ENCODE assay signal across 13 cellular contexts in the genomic region with DNA sequence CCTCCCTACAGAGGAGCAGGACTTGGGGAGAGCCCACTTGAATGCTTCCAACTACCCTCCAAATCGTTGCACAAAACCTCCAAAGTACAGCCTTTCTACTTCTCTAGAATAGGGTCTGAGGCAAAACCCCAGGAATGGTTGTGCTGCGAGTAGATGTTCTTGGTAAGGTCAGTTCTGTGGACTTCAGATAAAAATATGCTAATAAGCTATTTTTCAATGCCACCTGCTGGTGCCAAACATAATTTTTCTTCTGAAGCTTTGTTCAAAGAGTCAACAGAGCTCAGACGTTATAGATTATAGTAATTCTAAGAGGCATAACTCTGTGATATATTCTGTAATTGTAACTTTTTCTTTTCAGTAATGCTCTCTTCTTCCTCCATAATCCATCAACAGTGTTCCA.
DNase-seq lines count a peak whose midpoint lies in the region; TF ChIP-seq lines count a peak whose summit lies in the region.
"Had no signal": no experiment of that assay in that cellular context is flagged by ENCODE, and none has a peak within 500 bp of the region (broad histone marks: within the 10 kb centered on the region; RNA-seq: fewer than 3 reads in every experiment).

No MANE protein-coding gene starts in this region.

- H3K36me3 ChIP-seq in BE2C (no peaks in the 10 kb centered on the region), sigmoid colon (no peaks in the 10 kb centered on the region)

- no peak for DNase-seq in BE2C
- DNase-seq in LNCaP clone FGC (ENCODE audit: low read depth) = peak; percentile 4
- peak; percentile 20 for DNase-seq in iris pigment epithelial cell (ENCODE audit: low read depth)
- no peak for DNase-seq in stimulated activated CD4-positive, alpha-beta T cell treated with anti-CD3 and anti-CD28 coated beads, Interleukin-15, amount 100 ng/mL, for 24 hours
- no peak for DNase-seq in sigmoid colon
- DNase-seq in NCI-H748 (lab: John Stamatoyannopoulos, UW; ENCODE audit: unreplicated experiment) = no peak
- no peak for DNase-seq in head of caudate nucleus
- DNase-seq: DMS79 treated with DMSO at 0.1 percent for 48 hours; kidney; NCI-H524; stimulated activated CD4-positive, alpha-beta T cell treated with anti-CD3 and anti-CD28 coated beads, Interleukin-2, amount 100 ng/mL, for 24 hours; stimulated activated naive CD8-positive, alpha-beta T cell treated with anti-CD3 and anti-CD28 coated beads, Interleukin-15, amount 100 ng/mL, for 72 hours had no signal

- no peak for TF ChIP-seq POLR2A in sigmoid colon (IDR thresholded peaks at IDR 0.05)

- intact Hi-C loops in sigmoid colon (cut with DNase I) = no loop called here
- intact Hi-C loops in head of caudate nucleus (cut with DNase I) = no loop called here

- H3K9me3 ChIP-seq in BE2C (no peaks in the 10 kb centered on the region; the same call in 1 of the 2 replicates), sigmoid colon (no peaks in the 10 kb centered on the region)

- no peaks in the 10 kb centered on the region for H3K27me3 ChIP-seq in BE2C
- H3K27me3 ChIP-seq in sigmoid colon = no peaks in the 10 kb centered on the region

- no peak overlapping the region for H3K27ac ChIP-seq in sigmoid colon

- TF ChIP-seq EP300 in sigmoid colon (IDR thresholded peaks at IDR 0.05) = no peak

- H3K4me1 ChIP-seq in BE2C (no peaks in the 10 kb centered on the region), sigmoid colon (no peaks in the 10 kb centered on the region)

- TF ChIP-seq CTCF in BE2C (IDR thresholded peaks at IDR 0.05; ENCODE audit: low read depth, low read length) (peak; percentile 24; the same call in 1 of the 2 replicates), LNCaP clone FGC (IDR thresholded peaks at IDR 0.05; ENCODE audit: control insufficient read depth, extremely low read depth, insufficient read depth) (peak; percentile 37), WI38 (IDR thresholded peaks at IDR 0.05; ENCODE audit: low read depth, low read length) (peak; percentile 7; the same call in 1 of the 2 replicates), sigmoid colon (IDR thresholded peaks at IDR 0.05) (no peak)

- H3K4me3 ChIP-seq in BE2C (ENCODE audit: low read depth, low read length) (no peak overlapping the region), LNCaP clone FGC (ENCODE audit: low read depth, low read length) (no peak overlapping the region), WI38 (ENCODE audit: low read depth, low read length) (no peak overlapping the region), sigmoid colon (no peak overlapping the region)

- WGBS in sigmoid colon, 2 donors = 31 to 63% methylated on average over 3 of the region's 3 CpGs

Comparison
In these comparisons a context has a peak if more than half of its experiments do, and no peak if none do; other contexts are left out.
1. DNase-seq: peak in LNCaP clone FGC (single experiment) and iris pigment epithelial cell (single experiment); none in BE2C (single experiment), stimulated activated CD4-positive, alpha-beta T cell treated with anti-CD3 and anti-CD28 coated beads, Interleukin-15, amount 100 ng/mL, for 24 hours (single experiment), sigmoid colon (single experiment), NCI-H748 (single experiment) and head of caudate nucleus (0 of 42).
2. CTCF ChIP-seq: peak in BE2C (single experiment), LNCaP clone FGC (single experiment) and WI38 (single experiment); none in sigmoid colon (0 of 4).